ENCODE assay signal across 13 cellular contexts in genomic region chr11:67563354-67564114, GRCh38. TPM values are rescaled to one million over a fixed set of nuclear protein-coding genes. Genes with fewer than 3 reads are reported as not detected.
DNase-seq lines count a peak whose midpoint lies in the region; ATAC-seq, FAIRE-seq and TF ChIP-seq lines count a peak whose summit lies in the region.
"Had no signal": no experiment of that assay in that cellular context is flagged by ENCODE, and none has a peak within 500 bp of the region (broad histone marks: within the 10 kb centered on the region; RNA-seq: fewer than 3 reads in every experiment).

No MANE protein-coding gene starts in this region.

- TSS peak; percentile 95 for BruUV-seq in Caco-2 (replicated peaks; lab: Mats Ljungman, UMichigan)

- no peaks in the 10 kb centered on the region for H3K27me3 ChIP-seq in Caco-2 (replicated peaks; ENCODE audit: control insufficient read depth, insufficient read depth, low read length)

- no peaks in the 10 kb centered on the region for H3K9me3 Mint-ChIP-seq in Caco-2 (ENCODE audit: unreplicated experiment)
- no peaks in the 10 kb centered on the region for H3K9me3 Mint-ChIP-seq in activated CD8-positive, alpha-beta memory T cell treated with anti-CD3 and anti-CD28 coated beads, Interleukin-2, amount 10 ng/mL, durations not matched to agents 7 days and 5 days (ENCODE audit: low read depth)
- H3K9me3 Mint-ChIP-seq: WTC11 had no signal

- H3K27me3 Mint-ChIP-seq in Caco-2 (ENCODE audit: insufficient read depth, unreplicated experiment): no peaks in the 10 kb centered on the region
- H3K27me3 Mint-ChIP-seq in activated CD8-positive, alpha-beta memory T cell treated with anti-CD3 and anti-CD28 coated beads, Interleukin-2, amount 10 ng/mL, durations not matched to agents 7 days and 5 days: peaks cover 53% of the 10 kb centered on the region

- TF ChIP-seq CTCF in Caco-2 (IDR thresholded peaks at IDR 0.05; ENCODE audit: insufficient read depth in 1 of 2, low read depth in 1 of 2, low read length in 1 of 2, severe bottlenecking in 1 of 2, unreplicated experiment in 1 of 2): no peak
- no peak for TF ChIP-seq CTCF in fibroblast of pulmonary artery (IDR thresholded peaks at IDR 0.05; ENCODE audit: low read length, missing control alignments)

- DNase-seq in Caco-2: peak; percentile 89 to 96
- peak; percentile 96 for DNase-seq in RCC 7860 (ENCODE audit: low spot score)
- DNase-seq in fibroblast of pulmonary artery (ENCODE audit: low read depth): peak; percentile 90
- peak; percentile 88 for DNase-seq in non-pigmented ciliary epithelial cell (ENCODE audit: low read depth)
- no peak for DNase-seq in stimulated activated CD4-positive, alpha-beta T cell treated with anti-CD3 and anti-CD28 coated beads, Interleukin-4, amount 100 ng/mL, for 4 hours
- no peak for DNase-seq in NCI-H524 treated with DMSO at 0.1 percent for 48 hours (lab: John Stamatoyannopoulos, UW)
- no peak for DNase-seq in activated CD8-positive, alpha-beta memory T cell treated with anti-CD3 and anti-CD28 coated beads, Interleukin-2, amount 10 ng/mL, durations not matched to agents 7 days and 5 days
- no peak for DNase-seq in HEK293T (ENCODE audit: extremely low spot score)
- DNase-seq: NCI-H1930 had no signal

- H3K4me3 ChIP-seq in Caco-2 (ENCODE audit: low read depth, low read length): no peak overlapping the region
- H3K4me3 ChIP-seq in fibroblast of pulmonary artery (replicated peaks; ENCODE audit: low read depth, low read length): no peak overlapping the region
- H3K4me3 ChIP-seq: skin epidermis had no signal

- H3K27ac Mint-ChIP-seq in Caco-2 (ENCODE audit: unreplicated experiment): peak overlapping the region; percentile 95
- H3K27ac Mint-ChIP-seq in activated CD8-positive, alpha-beta memory T cell treated with anti-CD3 and anti-CD28 coated beads, Interleukin-2, amount 10 ng/mL, durations not matched to agents 7 days and 5 days: no peak overlapping the region
- H3K27ac Mint-ChIP-seq: WTC11 had no signal

- peaks cover 33% of the 10 kb centered on the region for H3K4me1 ChIP-seq in Caco-2

- H3K9me3 ChIP-seq in Caco-2: no peaks in the 10 kb centered on the region

- peaks cover 32% of the 10 kb centered on the region for H3K4me1 Mint-ChIP-seq in Caco-2 (ENCODE audit: low read depth, unreplicated experiment)
- H3K4me1 Mint-ChIP-seq in activated CD8-positive, alpha-beta memory T cell treated with anti-CD3 and anti-CD28 coated beads, Interleukin-2, amount 10 ng/mL, durations not matched to agents 7 days and 5 days: peaks cover 16% of the 10 kb centered on the region

- ATAC-seq in activated CD8-positive, alpha-beta memory T cell treated with anti-CD3 and anti-CD28 coated beads, Interleukin-2, amount 10 ng/mL, durations not matched to agents 7 days and 5 days: no peak
- ATAC-seq: WTC11 had no signal

- CTCF ChIA-PET in Caco-2 (lab: Charles Lee) (interaction anchor here (0.6 to 1.3 kb wide), 6 partner anchors 9 to 67 kb away, joined by 3 to 7 read pairs (median 4); partner anchors contain the start of gene NUDT8), HEK293T (lab: Yijun Ruan, JAX) (no interaction called here)
- CTCF ChIA-PET in activated CD8-positive, alpha-beta memory T cell treated with anti-CD3 and anti-CD28 coated beads, Interleukin-2, amount 10 ng/mL, durations not matched to agents 7 days and 5 days (lab: Charles Lee): interaction anchor here (1.4 kb wide), 1 partner anchor 96 kb away, joined by 3 read pairs; no protein-coding TSS in a partner anchor

- peak; percentile 87 for FAIRE-seq in RCC 7860 (lab: Jason Lieb, UNC)
- FAIRE-seq: colon had no signal

- intact Hi-C loops in Caco-2 (cut with micrococcal nuclease; ENCODE audit: unreplicated experiment): loop anchor here (1.0 kb wide), 2 partner anchors 18 to 53 kb away; no protein-coding TSS in a partner anchor

- H3K36me3 Mint-ChIP-seq in Caco-2 (ENCODE audit: insufficient read depth, unreplicated experiment): peaks cover 23% of the 10 kb centered on the region
- no peaks in the 10 kb centered on the region for H3K36me3 Mint-ChIP-seq in activated CD8-positive, alpha-beta memory T cell treated with anti-CD3 and anti-CD28 coated beads, Interleukin-2, amount 10 ng/mL, durations not matched to agents 7 days and 5 days
- H3K36me3 Mint-ChIP-seq: WTC11 had no signal

- peak overlapping the region; percentile 59 for H3K4me3 Mint-ChIP-seq in Caco-2 (ENCODE audit: unreplicated experiment)
- no peak overlapping the region for H3K4me3 Mint-ChIP-seq in activated CD8-positive, alpha-beta memory T cell treated with anti-CD3 and anti-CD28 coated beads, Interleukin-2, amount 10 ng/mL, durations not matched to agents 7 days and 5 days
- H3K4me3 Mint-ChIP-seq: WTC11 had no signal

- H3K36me3 ChIP-seq in Caco-2 (ENCODE audit: control insufficient read depth, insufficient read depth, low read length): no peaks in the 10 kb centered on the region

- POLR2A ChIA-PET in Caco-2 (lab: Charles Lee) (no interaction called here), HEK293T (lab: Yijun Ruan, JAX) (no interaction called here)

TF ChIP-seq in HEK293T, 16 proteins besides CTCF, POLR2A, EP300 and RAD21:
- TF ChIP-seq PKNOX1 (IDR thresholded peaks at IDR 0.05) (no peak), ARNT (IDR thresholded peaks at IDR 0.05) (no peak), SUZ12 (IDR thresholded peaks at IDR 0.05) (no peak), ZNF384 (IDR thresholded peaks at IDR 0.05) (no peak), LEF1 (IDR thresholded peaks at IDR 0.05; ENCODE audit: borderline replicate concordance) (no peak), HDGF (IDR thresholded peaks at IDR 0.05; ENCODE audit: borderline replicate concordance) (no peak), FOXM1 (IDR thresholded peaks at IDR 0.05; ENCODE audit: borderline replicate concordance) (no peak), FOXK2 (IDR thresholded peaks at IDR 0.05) (no peak), NFRKB (IDR thresholded peaks at IDR 0.05) (no peak), FOXA1 (IDR thresholded peaks at IDR 0.05) (no peak), BHLHE40 (IDR thresholded peaks at IDR 0.05; ENCODE audit: borderline replicate concordance) (no peak), L3MBTL2 (conservative IDR thresholded peaks at IDR 0.05) (no peak), SP1 (IDR thresholded peaks at IDR 0.05) (no peak), ELF4 (IDR thresholded peaks at IDR 0.05) (no peak), TARDBP (IDR thresholded peaks at IDR 0.05) (no peak), CTBP1 (IDR thresholded peaks at IDR 0.05; ENCODE audit: borderline replicate concordance) (no peak)

RNA-seq across cellular contexts. Expression of gene GSTP1, which starts 20.1 kb away (rescaled TPM):
- 1,799 and 1,911 TPM in 2 replicates for total RNA-seq in Caco-2 (2022)
- total RNA-seq in activated CD8-positive, alpha-beta memory T cell treated with anti-CD3 and anti-CD28 coated beads, Interleukin-2, amount 10 ng/mL, durations not matched to agents 7 days and 5 days: 100 to 1,000 TPM; 339 to 406 TPM

RNA-seq across cellular contexts. Expression of gene CABP2, which starts 40.3 kb away (rescaled TPM):
- not detected in 2 replicates for total RNA-seq in Caco-2 (2022)
- total RNA-seq in activated CD8-positive, alpha-beta memory T cell treated with anti-CD3 and anti-CD28 coated beads, Interleukin-2, amount 10 ng/mL, durations not matched to agents 7 days and 5 days: not detected
- total RNA-seq: urinary bladder, WTC11 had no signal

RNA-seq across cellular contexts. Expression of gene NDUFV1, which starts 43.2 kb away (rescaled TPM):
- total RNA-seq in Caco-2 (2022): 358 and 375 TPM in 2 replicates
- total RNA-seq in activated CD8-positive, alpha-beta memory T cell treated with anti-CD3 and anti-CD28 coated beads, Interleukin-2, amount 10 ng/mL, durations not matched to agents 7 days and 5 days: 100 to 1,000 TPM; 239 to 252 TPM

RNA-seq across cellular contexts. Expression of gene CDK2AP2, which starts 55.6 kb away (rescaled TPM):
- total RNA-seq in Caco-2 (2022): 96.1 and 99.4 TPM in 2 replicates
- total RNA-seq in activated CD8-positive, alpha-beta memory T cell treated with anti-CD3 and anti-CD28 coated beads, Interleukin-2, amount 10 ng/mL, durations not matched to agents 7 days and 5 days: 100 to 1,000 TPM in 1 of 2 experiments, 10 to 100 TPM in 1; 95.2 to 104 TPM

RNA-seq across cellular contexts. Expression of gene PITPNM1, which starts 58.4 kb away (rescaled TPM):
- total RNA-seq in Caco-2 (2022): 65.0 and 78.3 TPM in 2 replicates
- 100 to 1,000 TPM; 124 to 133 TPM for total RNA-seq in activated CD8-positive, alpha-beta memory T cell treated with anti-CD3 and anti-CD28 coated beads, Interleukin-2, amount 10 ng/mL, durations not matched to agents 7 days and 5 days

Comparison
In these comparisons a context has a peak if more than half of its experiments do, and no peak if none do; other contexts are left out.
1. DNase-seq: peak in Caco-2 (2 of 2), RCC 7860 (single experiment), fibroblast of pulmonary artery (single experiment) and non-pigmented ciliary epithelial cell (single experiment); none in stimulated activated CD4-positive, alpha-beta T cell treated with anti-CD3 and anti-CD28 coated beads, Interleukin-4, amount 100 ng/mL, for 4 hours (0 of 2), NCI-H524 treated with DMSO at 0.1 percent for 48 hours (single experiment), activated CD8-positive, alpha-beta memory T cell treated with anti-CD3 and anti-CD28 coated beads, Interleukin-2, amount 10 ng/mL, durations not matched to agents 7 days and 5 days (single experiment) and HEK293T (single experiment).